In genomic region chr19:10766681-10767201, GRCh38 we compare ENCODE assay signal across 9 cellular contexts. TPM values are rescaled to one million over a fixed set of nuclear protein-coding genes. Genes with fewer than 3 reads are reported as not detected.
A peak's percentile ranks its signal among the peaks of the same experiment; 100 is the strongest.
DNase-seq lines count a peak whose midpoint lies in the region; ATAC-seq and TF ChIP-seq lines count a peak whose summit lies in the region.
"Had no signal": no experiment of that assay in that cellular context is flagged by ENCODE, and none has a peak within 500 bp of the region (broad histone marks: within the 10 kb centered on the region; RNA-seq: fewer than 3 reads in every experiment).

No MANE protein-coding gene starts in this region.

- 94 to 100% methylated on average over 6 to 10 of the region's 10 CpGs for whole genome bisulfite sequencing in endodermal cell (ENCODE audit: insufficient coverage in 1 of 2, insufficient read length in 1 of 2), 2 experiments

- no peak overlapping the region for H3K27ac ChIP-seq in endodermal cell (ENCODE audit: low read depth, low read length)

- no peak overlapping the region for H3K4me3 ChIP-seq in BE2C (ENCODE audit: low read depth, low read length)
- no peak overlapping the region for H3K4me3 ChIP-seq in endodermal cell (ENCODE audit: low read length)
- no peak overlapping the region for H3K4me3 ChIP-seq in Caco-2 (ENCODE audit: low read depth, low read length)

- TF ChIP-seq CTCF in BE2C (IDR thresholded peaks at IDR 0.05; ENCODE audit: low read depth, low read length) (no peak), endodermal cell (conservative IDR thresholded peaks at IDR 0.05) (no peak), nephron (IDR thresholded peaks at IDR 0.05; ENCODE audit: unreplicated experiment in 3 of 3) (no peak), Caco-2 (IDR thresholded peaks at IDR 0.05; ENCODE audit: insufficient read depth in 1 of 2, low read depth in 1 of 2, low read length in 1 of 2, severe bottlenecking in 1 of 2, unreplicated experiment in 1 of 2) (no peak)

- H3K36me3 Mint-ChIP-seq in endodermal cell (ENCODE audit: low read depth), result peaks cover 12% of the 10 kb centered on the region
- peaks cover 28% of the 10 kb centered on the region for H3K36me3 Mint-ChIP-seq in nephron (ENCODE audit: low read depth)
- peaks cover 49% of the 10 kb centered on the region for H3K36me3 Mint-ChIP-seq in Caco-2 (ENCODE audit: insufficient read depth, unreplicated experiment)

- POLR2A ChIA-PET in Caco-2 (lab: Charles Lee), result no interaction called here

- no peak for ATAC-seq in HG03095 (IDR thresholded peaks at IDR 0.05; ENCODE audit: unreplicated experiment)
- no peak for ATAC-seq in HG02973 (IDR thresholded peaks at IDR 0.05; ENCODE audit: unreplicated experiment)
- ATAC-seq in HG03175 (IDR thresholded peaks at IDR 0.05; ENCODE audit: unreplicated experiment), result no peak
- ATAC-seq: stimulated activated naive CD8-positive, alpha-beta T cell treated with anti-CD3 and anti-CD28 coated beads, Interleukin-15, amount 100 ng/mL, for 72 hours had no signal

- H3K27ac Mint-ChIP-seq in endodermal cell (no peak overlapping the region), nephron (peak overlapping the region; percentile 82 to 91 (median 88)), Caco-2 (ENCODE audit: unreplicated experiment) (no peak overlapping the region)

- H3K4me1 Mint-ChIP-seq in endodermal cell (peaks cover 8% of the 10 kb centered on the region), nephron (peaks cover 22% of the 10 kb centered on the region), Caco-2 (ENCODE audit: low read depth, unreplicated experiment) (peaks cover 7% of the 10 kb centered on the region)

- no peak overlapping the region for H3K4me3 Mint-ChIP-seq in endodermal cell
- no peak overlapping the region for H3K4me3 Mint-ChIP-seq in nephron
- H3K4me3 Mint-ChIP-seq in Caco-2 (ENCODE audit: unreplicated experiment), result no peak overlapping the region
- H3K4me3 Mint-ChIP-seq: stimulated activated naive CD8-positive, alpha-beta T cell treated with anti-CD3 and anti-CD28 coated beads, Interleukin-15, amount 100 ng/mL, for 72 hours had no signal

- H3K27me3 ChIP-seq in BE2C, result no peaks in the 10 kb centered on the region
- no peaks in the 10 kb centered on the region for H3K27me3 ChIP-seq in endodermal cell (ENCODE audit: control insufficient read depth, insufficient read depth, low read length, poor library complexity, severe bottlenecking)
- no peaks in the 10 kb centered on the region for H3K27me3 ChIP-seq in Caco-2 (replicated peaks; ENCODE audit: control insufficient read depth, insufficient read depth, low read length)

- peak overlapping the region; percentile 3 for H3K9ac ChIP-seq in endodermal cell (ENCODE audit: extremely low read depth, low read length, poor library complexity, severe bottlenecking)

- H3K36me3 ChIP-seq in BE2C (peaks cover 10% of the 10 kb centered on the region), endodermal cell (ENCODE audit: control insufficient read depth, insufficient read depth, low read length) (peaks cover 21% of the 10 kb centered on the region), Caco-2 (ENCODE audit: control insufficient read depth, insufficient read depth, low read length) (no peaks in the 10 kb centered on the region)

- DNase-seq in BE2C (peak; percentile 62), NCI-H2107 (lab: John Stamatoyannopoulos, UW) (peak; percentile 50), endodermal cell (no peak), Caco-2 (no peak)
- DNase-seq: stimulated activated naive CD8-positive, alpha-beta T cell treated with anti-CD3 and anti-CD28 coated beads, Interleukin-15, amount 100 ng/mL, for 72 hours had no signal

- CTCF ChIA-PET in Caco-2 (lab: Charles Lee), result no interaction called here

- H3K9me3 Mint-ChIP-seq in endodermal cell, result no peaks in the 10 kb centered on the region
- no peaks in the 10 kb centered on the region for H3K9me3 Mint-ChIP-seq in nephron
- H3K9me3 Mint-ChIP-seq in Caco-2 (ENCODE audit: unreplicated experiment), result no peaks in the 10 kb centered on the region
- H3K9me3 Mint-ChIP-seq: stimulated activated naive CD8-positive, alpha-beta T cell treated with anti-CD3 and anti-CD28 coated beads, Interleukin-15, amount 100 ng/mL, for 72 hours had no signal

- H3K9me3 ChIP-seq in BE2C (no peaks in the 10 kb centered on the region), endodermal cell (ENCODE audit: control insufficient read depth, low read length) (no peaks in the 10 kb centered on the region), Caco-2 (no peaks in the 10 kb centered on the region)

- intact Hi-C loops in Caco-2 (cut with micrococcal nuclease; ENCODE audit: unreplicated experiment), result no loop called here

- peaks cover 5% of the 10 kb centered on the region; the same call in 1 of the 2 replicates for H3K4me1 ChIP-seq in BE2C
- H3K4me1 ChIP-seq in endodermal cell (ENCODE audit: control insufficient read depth, insufficient read depth, low read length), result no peaks in the 10 kb centered on the region
- H3K4me1 ChIP-seq in Caco-2, result peaks cover 15% of the 10 kb centered on the region

- H3K27me3 Mint-ChIP-seq in endodermal cell (ENCODE audit: insufficient read depth) (no peaks in the 10 kb centered on the region), nephron (ENCODE audit: low read depth) (no peaks in the 10 kb centered on the region), Caco-2 (ENCODE audit: insufficient read depth, unreplicated experiment) (no peaks in the 10 kb centered on the region)
- H3K27me3 Mint-ChIP-seq: stimulated activated naive CD8-positive, alpha-beta T cell treated with anti-CD3 and anti-CD28 coated beads, Interleukin-15, amount 100 ng/mL, for 72 hours had no signal

- BruUV-seq in Caco-2 (replicated peaks; lab: Mats Ljungman, UMichigan), result no TSS peak

RNA-seq across cellular contexts. Expression of gene DNM2, which starts 48.9 kb away (rescaled TPM):
- 173 TPM for polyA plus RNA-seq in BE2C (2012; ENCODE audit: insufficient read depth, insufficient read length, low read depth)
- total RNA-seq in endodermal cell (100 to 1,000 TPM; 118 to 136 TPM), Caco-2 (2022) (137 and 138 TPM in 2 replicates)
- 79.4 TPM for polyA plus RNA-seq in endodermal cell (2013, experiment 1 of 2)
- 78.8 TPM for polyA plus RNA-seq in endodermal cell (2013, experiment 2 of 2)

Comparison
In these comparisons a context has a peak if more than half of its experiments do, and no peak if none do; other contexts are left out.
1. DNase-seq: peak in BE2C (single experiment) and NCI-H2107 (single experiment); none in endodermal cell (single experiment) and Caco-2 (0 of 2).
2. H3K27ac Mint-ChIP-seq: peak in nephron (3 of 3); none in endodermal cell (single experiment) and Caco-2 (single experiment).